In the genomic region with DNA sequence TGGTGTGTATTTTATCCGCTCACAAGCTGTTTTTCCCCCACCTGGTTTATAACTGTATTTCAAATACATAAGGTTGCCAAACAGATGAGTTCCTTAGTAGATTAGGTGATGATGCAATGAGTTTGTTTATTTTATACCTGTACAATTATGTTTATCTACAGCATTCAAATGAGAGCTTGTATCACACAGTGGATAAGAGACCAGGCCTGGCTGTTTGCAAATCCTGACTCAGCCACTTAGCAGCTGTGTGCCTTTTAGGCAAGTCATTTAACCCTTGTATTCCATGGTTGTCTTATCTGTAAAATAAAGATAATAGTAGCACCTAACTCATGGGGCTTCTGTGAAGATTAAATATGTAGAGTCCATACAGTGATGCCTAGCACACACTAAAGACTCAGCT, we compare ENCODE assay signal across 22 cellular contexts.
DNase-seq lines count a peak whose midpoint lies in the region; ATAC-seq and TF ChIP-seq lines count a peak whose summit lies in the region.
"Had no signal": no experiment of that assay in that cellular context is flagged by ENCODE, and none has a peak within 500 bp of the region (broad histone marks: within the 10 kb centered on the region; RNA-seq: fewer than 3 reads in every experiment).

No MANE protein-coding gene starts in this region.

- H3K4me3 Mint-ChIP-seq in activated CD4-positive, alpha-beta T cell treated with anti-CD3 and anti-CD28 coated beads, Interleukin-2, amount 10 ng/mL, durations not matched to agents 24 days and 14 days: no peak overlapping the region
- H3K4me3 Mint-ChIP-seq in Caco-2 (ENCODE audit: unreplicated experiment): no peak overlapping the region
- H3K4me3 Mint-ChIP-seq: CD8-positive, alpha-beta memory T cell had no signal

- peaks cover 6% of the 10 kb centered on the region for H3K27me3 Mint-ChIP-seq in activated CD4-positive, alpha-beta T cell treated with anti-CD3 and anti-CD28 coated beads, Interleukin-2, amount 10 ng/mL, durations not matched to agents 24 days and 14 days
- peaks cover 10% of the 10 kb centered on the region for H3K27me3 Mint-ChIP-seq in Caco-2 (ENCODE audit: insufficient read depth, unreplicated experiment)

- intact Hi-C loops in activated CD4-positive, alpha-beta T cell treated with anti-CD3 and anti-CD28 coated beads, Interleukin-2, amount 10 ng/mL, durations not matched to agents 24 days and 14 days (cut with micrococcal nuclease): no loop called here
- intact Hi-C loops in left lung (cut with DNase I) (no loop called here), stomach (cut with DNase I; ENCODE audit: low total_unique reads) (no loop called here), Caco-2 (cut with micrococcal nuclease; ENCODE audit: unreplicated experiment) (no loop called here)

- DNase-seq in activated CD4-positive, alpha-beta T cell treated with anti-CD3 and anti-CD28 coated beads, Interleukin-2, amount 10 ng/mL, durations not matched to agents 24 days and 14 days: peak; percentile 12
- no peak for DNase-seq in activated CD4-positive, alpha-beta T cell treated with anti-CD3 and anti-CD28 coated beads, Interleukin-2, amount 50 U/mL, for 48 hours
- DNase-seq in brain microvascular endothelial cell (peak; percentile 25), left lung (no peak), stomach (peak; percentile 36), Caco-2 (no peak)
- DNase-seq: CD8-positive, alpha-beta memory T cell; DMS 273 treated with DMSO at 0.1 percent for 48 hours; EL; Karpas-422; MM.1S; NCI-H1105; NCI-H187; NCI-H2171; NCI-H446 treated with DMSO at 0.1 percent for 48 hours; NCI-H748 treated with DMSO at 0.1 percent for 48 hours; Peyer's patch had no signal

- no peak overlapping the region for H3K4me3 ChIP-seq in brain microvascular endothelial cell (ENCODE audit: low read depth, low read length)
- H3K4me3 ChIP-seq in left lung: no peak overlapping the region
- H3K4me3 ChIP-seq in stomach: no peak overlapping the region
- no peak overlapping the region for H3K4me3 ChIP-seq in Caco-2 (ENCODE audit: low read depth, low read length)
- H3K4me3 ChIP-seq: A549; BLaER1 treated with 17β-estradiol and CSF1 and Interleukin-3, amounts not matched to agents 10 nM and 100 nM; Peyer's patch had no signal

- H3K9me3 ChIP-seq in left lung: no peaks in the 10 kb centered on the region
- no peaks in the 10 kb centered on the region for H3K9me3 ChIP-seq in stomach
- no peaks in the 10 kb centered on the region for H3K9me3 ChIP-seq in Caco-2
- H3K9me3 ChIP-seq: A549, Peyer's patch had no signal

- CTCF ChIA-PET in Caco-2 (lab: Charles Lee): no interaction called here

- POLR2A ChIA-PET in Caco-2 (lab: Charles Lee): no interaction called here

- TF ChIP-seq CTCF in brain microvascular endothelial cell (IDR thresholded peaks at IDR 0.05; ENCODE audit: low read depth, low read length, missing control alignments) (no peak), left lung (IDR thresholded peaks at IDR 0.05) (no peak), stomach (IDR thresholded peaks at IDR 0.05) (no peak), Caco-2 (IDR thresholded peaks at IDR 0.05; ENCODE audit: insufficient read depth in 1 of 2, low read depth in 1 of 2, low read length in 1 of 2, severe bottlenecking in 1 of 2, unreplicated experiment in 1 of 2) (no peak)

- in situ Hi-C loops in brain microvascular endothelial cell (cut with HindIII; ENCODE audit: low pct_ligation_motif_present, low sequenced_read_pairs): no loop called here

- 36 to 67% (median 63%) methylated on average over 1 of the region's 1 CpG for WGBS in stomach, 5 donors

- H3K27ac ChIP-seq in brain microvascular endothelial cell (no peak overlapping the region), left lung (no peak overlapping the region), stomach (no peak overlapping the region)
- H3K27ac ChIP-seq: A549; BLaER1 treated with 17β-estradiol and CSF1 and Interleukin-3, amounts not matched to agents 10 nM and 100 nM; Peyer's patch had no signal

- no peaks in the 10 kb centered on the region for H3K9me3 Mint-ChIP-seq in activated CD4-positive, alpha-beta T cell treated with anti-CD3 and anti-CD28 coated beads, Interleukin-2, amount 10 ng/mL, durations not matched to agents 24 days and 14 days
- H3K9me3 Mint-ChIP-seq in Caco-2 (ENCODE audit: unreplicated experiment): no peaks in the 10 kb centered on the region

- H3K27me3 ChIP-seq in brain microvascular endothelial cell (replicated peaks) (no peaks in the 10 kb centered on the region), left lung (no peaks in the 10 kb centered on the region), stomach (no peaks in the 10 kb centered on the region), Caco-2 (replicated peaks; ENCODE audit: control insufficient read depth, insufficient read depth, low read length) (no peaks in the 10 kb centered on the region)
- H3K27me3 ChIP-seq: BLaER1 treated with 17β-estradiol and CSF1 and Interleukin-3, amounts not matched to agents 10 nM and 100 nM; Peyer's patch had no signal

- TF ChIP-seq EP300 in stomach (IDR thresholded peaks at IDR 0.05): no peak

- H3K4me1 ChIP-seq in left lung (no peaks in the 10 kb centered on the region), stomach (peaks cover 0 to 15% (median 0%) of the 10 kb centered on the region in 4 donors), Caco-2 (no peaks in the 10 kb centered on the region)
- H3K4me1 ChIP-seq: A549; BLaER1 treated with 17β-estradiol and CSF1 and Interleukin-3, amounts not matched to agents 10 nM and 100 nM; Peyer's patch had no signal

- H3K36me3 ChIP-seq in brain microvascular endothelial cell (replicated peaks) (no peaks in the 10 kb centered on the region), left lung (no peaks in the 10 kb centered on the region), stomach (no peaks in the 10 kb centered on the region), Caco-2 (ENCODE audit: control insufficient read depth, insufficient read depth, low read length) (no peaks in the 10 kb centered on the region)
- H3K36me3 ChIP-seq: BLaER1 treated with 17β-estradiol and CSF1 and Interleukin-3, amounts not matched to agents 10 nM and 100 nM; Peyer's patch had no signal

- no TSS peak for BruUV-seq in Caco-2 (replicated peaks; lab: Mats Ljungman, UMichigan)

- H3K27ac Mint-ChIP-seq in activated CD4-positive, alpha-beta T cell treated with anti-CD3 and anti-CD28 coated beads, Interleukin-2, amount 10 ng/mL, durations not matched to agents 24 days and 14 days: no peak overlapping the region
- no peak overlapping the region for H3K27ac Mint-ChIP-seq in Caco-2 (ENCODE audit: unreplicated experiment)
- H3K27ac Mint-ChIP-seq: CD8-positive, alpha-beta memory T cell had no signal

- no peaks in the 10 kb centered on the region for H3K4me1 Mint-ChIP-seq in activated CD4-positive, alpha-beta T cell treated with anti-CD3 and anti-CD28 coated beads, Interleukin-2, amount 10 ng/mL, durations not matched to agents 24 days and 14 days
- no peaks in the 10 kb centered on the region for H3K4me1 Mint-ChIP-seq in Caco-2 (ENCODE audit: low read depth, unreplicated experiment)
- H3K4me1 Mint-ChIP-seq: CD8-positive, alpha-beta memory T cell had no signal

- H3K36me3 Mint-ChIP-seq in activated CD4-positive, alpha-beta T cell treated with anti-CD3 and anti-CD28 coated beads, Interleukin-2, amount 10 ng/mL, durations not matched to agents 24 days and 14 days (ENCODE audit: low read depth): no peaks in the 10 kb centered on the region
- no peaks in the 10 kb centered on the region for H3K36me3 Mint-ChIP-seq in Caco-2 (ENCODE audit: insufficient read depth, unreplicated experiment)
- H3K36me3 Mint-ChIP-seq: CD8-positive, alpha-beta memory T cell had no signal

- TF ChIP-seq POLR2A in stomach (IDR thresholded peaks at IDR 0.05): no peak

- ATAC-seq in left lung (peak; percentile 86), HG02642 (IDR thresholded peaks at IDR 0.05; ENCODE audit: poor library complexity, unreplicated experiment) (no peak), GM21381 (IDR thresholded peaks at IDR 0.05; ENCODE audit: unreplicated experiment) (no peak)
- ATAC-seq: A549, Right ventricle myocardium inferior had no signal

Comparison
In these comparisons a context has a peak if more than half of its experiments do, and no peak if none do; other contexts are left out.
1. DNase-seq: peak in activated CD4-positive, alpha-beta T cell treated with anti-CD3 and anti-CD28 coated beads, Interleukin-2, amount 10 ng/mL, durations not matched to agents 24 days and 14 days (single experiment), brain microvascular endothelial cell (single experiment) and stomach (single experiment); none in activated CD4-positive, alpha-beta T cell treated with anti-CD3 and anti-CD28 coated beads, Interleukin-2, amount 50 U/mL, for 48 hours (0 of 2), left lung (0 of 2) and Caco-2 (0 of 2).